1 cellular context compared by ENCODE assay signal in the genomic region with DNA sequence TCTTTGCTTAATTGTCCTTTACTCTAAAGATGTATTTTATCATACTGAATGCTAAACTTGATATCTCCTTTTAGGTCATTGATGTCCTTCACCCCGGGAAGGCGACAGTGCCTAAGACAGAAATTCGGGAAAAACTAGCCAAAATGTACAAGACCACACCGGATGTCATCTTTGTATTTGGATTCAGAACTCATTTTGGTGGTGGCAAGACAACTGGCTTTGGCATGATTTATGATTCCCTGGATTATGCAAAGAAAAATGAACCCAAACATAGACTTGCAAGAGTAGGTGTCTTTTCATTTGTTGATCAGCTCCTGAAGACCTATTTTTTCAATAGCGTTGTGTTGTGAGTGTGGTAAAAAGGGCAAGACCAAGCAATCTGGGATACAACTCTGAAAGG.
TF ChIP-seq lines count a peak whose summit lies in the region.

No MANE protein-coding gene starts in this region.

TF ChIP-seq in A549, 52 proteins besides CTCF, POLR2A, EP300 and RAD21:
- TF ChIP-seq GATA3 (IDR thresholded peaks at IDR 0.05; ENCODE audit: borderline replicate concordance) (no peak), RARB (CRISPR knock-in tag; IDR thresholded peaks at IDR 0.05) (no peak), KDM1A (IDR thresholded peaks at IDR 0.05; ENCODE audit: low read depth) (no peak), PHF8 (IDR thresholded peaks at IDR 0.05; ENCODE audit: borderline replicate concordance, low read depth) (no peak), REST (IDR thresholded peaks at IDR 0.05) (no peak), RNF2 (IDR thresholded peaks at IDR 0.05; ENCODE audit: borderline replicate concordance, low read depth) (no peak), ESRRA (IDR thresholded peaks at IDR 0.05; ENCODE audit: borderline replicate concordance, low read length) (no peak), HOXA7 (CRISPR knock-in tag; IDR thresholded peaks at IDR 0.05) (no peak), HOXB13 (CRISPR knock-in tag; IDR thresholded peaks at IDR 0.05; ENCODE audit: low read depth) (no peak), SREBF2 (IDR thresholded peaks at IDR 0.05) (no peak), RFX5 (IDR thresholded peaks at IDR 0.05) (no peak)
- TF ChIP-seq, protein P1, sequence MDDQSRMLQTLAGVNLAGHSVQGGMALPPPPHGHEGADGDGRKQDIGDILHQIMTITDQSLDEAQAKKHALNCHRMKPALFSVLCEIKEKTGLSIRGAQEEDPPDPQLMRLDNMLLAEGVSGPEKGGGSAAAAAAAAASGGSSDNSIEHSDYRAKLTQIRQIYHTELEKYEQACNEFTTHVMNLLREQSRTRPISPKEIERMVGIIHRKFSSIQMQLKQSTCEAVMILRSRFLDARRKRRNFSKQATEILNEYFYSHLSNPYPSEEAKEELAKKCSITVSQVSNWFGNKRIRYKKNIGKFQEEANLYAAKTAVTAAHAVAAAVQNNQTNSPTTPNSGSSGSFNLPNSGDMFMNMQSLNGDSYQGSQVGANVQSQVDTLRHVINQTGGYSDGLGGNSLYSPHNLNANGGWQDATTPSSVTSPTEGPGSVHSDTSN (IDR thresholded peaks at IDR 0.05) = no peak
